ENCODE assay signal across 15 cellular contexts in genomic region chr1:226094451-226094850, GRCh38. TPM values are rescaled to one million over a fixed set of nuclear protein-coding genes. Genes with fewer than 3 reads are reported as not detected.
DNase-seq lines count a peak whose midpoint lies in the region; ATAC-seq and TF ChIP-seq lines count a peak whose summit lies in the region.
"Had no signal": no experiment of that assay in that cellular context is flagged by ENCODE, and none has a peak within 500 bp of the region (broad histone marks: within the 10 kb centered on the region; RNA-seq: fewer than 3 reads in every experiment).

No MANE protein-coding gene starts in this region.

- H3K4me2 ChIP-seq in MM.1S (ENCODE audit: low read depth, low read length): no peak overlapping the region
- no peak overlapping the region for H3K4me2 ChIP-seq in osteoblast (ENCODE audit: insufficient read depth, low read length)
- H3K4me2 ChIP-seq: BLaER1 had no signal

- ATAC-seq in left ventricle myocardium superior (no peak), upper lobe of right lung (no peak)

- no peaks in the 10 kb centered on the region for H3K9me2 ChIP-seq in MM.1S (replicated peaks; ENCODE audit: insufficient read depth, low read length)

- H3K4me1 ChIP-seq in MM.1S (ENCODE audit: low read length) (no peaks in the 10 kb centered on the region), osteoblast (ENCODE audit: insufficient read depth, low read length) (peaks cover 13% of the 10 kb centered on the region), upper lobe of right lung (no peaks in the 10 kb centered on the region)
- H3K4me1 ChIP-seq: BLaER1 had no signal

- H3K27ac ChIP-seq in MM.1S (ENCODE audit: low read length) (no peak overlapping the region), osteoblast (ENCODE audit: low read depth, low read length) (no peak overlapping the region), upper lobe of right lung (no peak overlapping the region)
- H3K27ac ChIP-seq: BLaER1 had no signal

- peak; percentile 56 for DNase-seq in cardiac septum (ENCODE audit: low spot score)
- DNase-seq in left ventricle myocardium superior: no peak
- peak; percentile 2 for DNase-seq in MM.1S
- peak; percentile 32 for DNase-seq in osteoblast (ENCODE audit: insufficient read length, low spot score, missing footprints)
- peak; percentile 26 for DNase-seq in upper lobe of right lung
- DNase-seq in NCI-H1105 treated with DMSO at 0.1 percent for 48 hours (lab: John Stamatoyannopoulos, UW): no peak
- DNase-seq in activated T-cell treated with anti-CD3 and anti-CD28 coated beads, Interleukin-2, amount 50 U/mL, for 48 hours: no peak
- DNase-seq: 8988T; CD4-positive, alpha-beta memory T cell; DMS153; DMS79; GDM1; GOT3; H9 had no signal

- no peaks in the 10 kb centered on the region for H3K9me3 ChIP-seq in MM.1S (replicated peaks; ENCODE audit: insufficient read depth, low read length)
- H3K9me3 ChIP-seq in osteoblast (ENCODE audit: low read depth, low read length): no peaks in the 10 kb centered on the region
- H3K9me3 ChIP-seq in upper lobe of right lung: no peaks in the 10 kb centered on the region

- H3K4me3 ChIP-seq in MM.1S (ENCODE audit: low read length) (no peak overlapping the region), osteoblast (ENCODE audit: insufficient read depth, low read length) (no peak overlapping the region), upper lobe of right lung (no peak overlapping the region)
- H3K4me3 ChIP-seq: BLaER1 had no signal

- no peaks in the 10 kb centered on the region for H3K79me2 ChIP-seq in MM.1S (ENCODE audit: low read length)
- no peaks in the 10 kb centered on the region for H3K79me2 ChIP-seq in osteoblast (ENCODE audit: insufficient read depth, low read length)

- H2AFZ ChIP-seq in MM.1S (ENCODE audit: low read length) (no peak overlapping the region), osteoblast (ENCODE audit: low read length) (no peak overlapping the region)

- H3K27me3 ChIP-seq in MM.1S (replicated peaks; ENCODE audit: insufficient read depth, low read length): no peaks in the 10 kb centered on the region
- peaks cover 19% of the 10 kb centered on the region for H3K27me3 ChIP-seq in osteoblast (ENCODE audit: insufficient read depth, low read length)
- H3K27me3 ChIP-seq in upper lobe of right lung: no peaks in the 10 kb centered on the region

- H3F3A ChIP-seq in MM.1S (ENCODE audit: insufficient read depth, low read length): no peaks in the 10 kb centered on the region

- H4K20me1 ChIP-seq in MM.1S (ENCODE audit: insufficient read depth, low read length) (no peaks in the 10 kb centered on the region), osteoblast (ENCODE audit: insufficient read depth, low read length) (no peaks in the 10 kb centered on the region)
- H4K20me1 ChIP-seq: BLaER1 had no signal

- intact Hi-C loops in cardiac septum (cut with DNase I): no loop called here
- intact Hi-C loops in left ventricle myocardium superior (cut with micrococcal nuclease): no loop called here
- intact Hi-C loops in upper lobe of right lung (cut with DNase I): no loop called here

- H3K9ac ChIP-seq in MM.1S (ENCODE audit: low read length): no peak overlapping the region
- H3K9ac ChIP-seq: BLaER1 had no signal

- no peak for TF ChIP-seq CTCF in MM.1S (IDR thresholded peaks at IDR 0.05; ENCODE audit: low read length)
- no peak for TF ChIP-seq CTCF in osteoblast (IDR thresholded peaks at IDR 0.05; ENCODE audit: extremely low read depth, low read depth, low read length)
- no peak for TF ChIP-seq CTCF in upper lobe of right lung (IDR thresholded peaks at IDR 0.05)

- no peaks in the 10 kb centered on the region for H3K36me3 ChIP-seq in MM.1S (replicated peaks; ENCODE audit: insufficient read depth, low read length)
- no peaks in the 10 kb centered on the region for H3K36me3 ChIP-seq in osteoblast (ENCODE audit: insufficient read depth, low read length)
- no peaks in the 10 kb centered on the region for H3K36me3 ChIP-seq in upper lobe of right lung
- H3K36me3 ChIP-seq: BLaER1 had no signal

RNA-seq across cellular contexts. Expression of gene H3-3A, which starts 31.9 kb away (rescaled TPM):
- total RNA-seq in cardiac septum: 311 TPM
- total RNA-seq in left ventricle myocardium superior: 345 TPM
- 127 and 166 TPM in 2 replicates for total RNA-seq in osteoblast
- total RNA-seq in upper lobe of right lung: 435 TPM

Comparison
In these comparisons a context has a peak if more than half of its experiments do, and no peak if none do; other contexts are left out.
1. DNase-seq: peak in cardiac septum (single experiment), MM.1S (single experiment), osteoblast (single experiment) and upper lobe of right lung (single experiment); none in left ventricle myocardium superior (single experiment), NCI-H1105 treated with DMSO at 0.1 percent for 48 hours (single experiment) and activated T-cell treated with anti-CD3 and anti-CD28 coated beads, Interleukin-2, amount 50 U/mL, for 48 hours (0 of 2).